18 cellular contexts compared by ENCODE assay signal in the genomic region with DNA sequence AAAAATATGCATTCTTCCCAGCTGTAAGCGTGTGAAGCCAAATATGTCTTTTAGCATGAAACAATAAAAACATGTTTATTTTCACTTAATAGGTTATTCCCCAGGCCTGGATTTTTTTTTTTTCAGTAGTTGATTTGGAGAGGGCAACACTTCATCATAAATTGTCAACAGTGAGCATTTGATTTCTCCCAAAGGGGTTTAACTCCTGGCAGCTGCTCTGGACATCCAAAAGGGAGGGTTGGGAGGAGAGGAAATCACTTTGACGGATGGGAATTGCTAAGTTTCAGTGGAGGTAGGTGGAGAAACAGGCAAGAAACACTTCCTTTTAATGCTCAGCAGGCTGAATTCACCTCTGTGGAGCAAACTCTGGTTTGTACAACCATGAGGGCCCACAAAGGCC. TPM values are rescaled to one million over a fixed set of nuclear protein-coding genes. Genes with fewer than 3 reads are reported as not detected.
DNase-seq lines count a peak whose midpoint lies in the region; ATAC-seq and TF ChIP-seq lines count a peak whose summit lies in the region.
"Had no signal": no experiment of that assay in that cellular context is flagged by ENCODE, and none has a peak within 500 bp of the region (broad histone marks: within the 10 kb centered on the region; RNA-seq: fewer than 3 reads in every experiment).

No MANE protein-coding gene starts in this region.

- H3K4ac ChIP-seq in mesenchymal stem cell (ENCODE audit: low read depth in 1 of 2, low read length in 2 of 2), result no peak overlapping the region

- H2BK120ac ChIP-seq in mesenchymal stem cell (ENCODE audit: low read depth, low read length), result no peak overlapping the region

- no peak overlapping the region for H3K4me2 ChIP-seq in mesenchymal stem cell (ENCODE audit: low read length, poor library complexity, severe bottlenecking)

- H3K27me3 Mint-ChIP-seq in endodermal cell (ENCODE audit: insufficient read depth) (no peaks in the 10 kb centered on the region), progenitor cell of endocrine pancreas (peaks cover 4% of the 10 kb centered on the region)
- H3K27me3 Mint-ChIP-seq: IgD-negative memory B cell had no signal

- 75 to 94% methylated on average over 1 to 2 of the region's 2 CpGs for whole genome bisulfite sequencing in endodermal cell (ENCODE audit: insufficient coverage in 1 of 2, insufficient read length in 1 of 2), 2 experiments
- WGBS in mesenchymal stem cell, result 36% methylated on average over 1 of the region's 2 CpGs

- TF ChIP-seq CTCF in endodermal cell (conservative IDR thresholded peaks at IDR 0.05) (no peak), progenitor cell of endocrine pancreas (IDR thresholded peaks at IDR 0.05; ENCODE audit: unreplicated experiment) (no peak), omental fat pad (IDR thresholded peaks at IDR 0.05) (no peak)

- H3K4me1 Mint-ChIP-seq in endodermal cell (peaks cover 12% of the 10 kb centered on the region), progenitor cell of endocrine pancreas (ENCODE audit: low read depth) (no peaks in the 10 kb centered on the region)

- H3K9ac ChIP-seq in endodermal cell (ENCODE audit: extremely low read depth, low read length, poor library complexity, severe bottlenecking), result no peak overlapping the region
- H3K9ac ChIP-seq in mesenchymal stem cell (ENCODE audit: low read length), result no peak overlapping the region

- no peaks in the 10 kb centered on the region for H3K36me3 ChIP-seq in endodermal cell (ENCODE audit: control insufficient read depth, insufficient read depth, low read length)
- no peaks in the 10 kb centered on the region for H3K36me3 ChIP-seq in mesenchymal stem cell (ENCODE audit: control insufficient read depth in 1 of 2, insufficient read depth in 2 of 2, low read depth in 1 of 2, low read length in 2 of 2)

- H3K27ac ChIP-seq in endodermal cell (ENCODE audit: low read depth, low read length) (no peak overlapping the region), mesenchymal stem cell (ENCODE audit: low read length, poor library complexity, severe bottlenecking) (no peak overlapping the region)
- H3K27ac ChIP-seq: SK-N-MC had no signal

- no peak overlapping the region for H4K91ac ChIP-seq in mesenchymal stem cell (ENCODE audit: low read length)

- H3K9me3 ChIP-seq in endodermal cell (ENCODE audit: control insufficient read depth, low read length), result no peaks in the 10 kb centered on the region
- H3K9me3 ChIP-seq in mesenchymal stem cell (ENCODE audit: control insufficient read depth, low read length), result no peaks in the 10 kb centered on the region

- no peak overlapping the region for H2AK5ac ChIP-seq in mesenchymal stem cell (ENCODE audit: low read length, severe bottlenecking)

- H3K4me1 ChIP-seq in endodermal cell (ENCODE audit: control insufficient read depth, insufficient read depth, low read length) (no peaks in the 10 kb centered on the region), mesenchymal stem cell (ENCODE audit: control insufficient read depth, insufficient read depth, low read depth, low read length) (no peaks in the 10 kb centered on the region)

- no peak overlapping the region for H2BK15ac ChIP-seq in mesenchymal stem cell (ENCODE audit: low read depth, poor library complexity, severe bottlenecking)

- no peak overlapping the region for H3K18ac ChIP-seq in mesenchymal stem cell (ENCODE audit: low read depth in 1 of 2, low read length in 2 of 2)

- H3K27me3 ChIP-seq in endodermal cell (ENCODE audit: control insufficient read depth, insufficient read depth, low read length, poor library complexity, severe bottlenecking) (no peaks in the 10 kb centered on the region), mesenchymal stem cell (ENCODE audit: control insufficient read depth in 1 of 2, insufficient read depth in 1 of 2, low read length in 2 of 2) (no peaks in the 10 kb centered on the region)

- H2BK12ac ChIP-seq in mesenchymal stem cell (ENCODE audit: low read length in 2 of 2), result no peak overlapping the region

- DNase-seq in NCI-H82 (lab: John Stamatoyannopoulos, UW) (peak; percentile 13), NCI-H82 treated with DMSO at 0.1 percent for 48 hours (lab: John Stamatoyannopoulos, UW; ENCODE audit: unreplicated experiment) (no peak), NCI-H1694 treated with DMSO at 0.1 percent for 48 hours (lab: John Stamatoyannopoulos, UW) (peak; percentile 12), endodermal cell (peak; percentile 35), progenitor cell of endocrine pancreas (ENCODE audit: low spot score, unreplicated experiment) (no peak), COR-L47 (lab: John Stamatoyannopoulos, UW) (no peak), omental fat pad (ENCODE audit: low spot score) (no peak), mesenchymal stem cell (no peak)
- DNase-seq: AML-193; CD4-positive, CD25-positive, alpha-beta regulatory T cell; DND-41; GF-D8; HFFc6; NCI-H526 had no signal

- no peak for ATAC-seq in omental fat pad (ENCODE audit: low FRiP score)

- H3K79me1 ChIP-seq in mesenchymal stem cell (replicated peaks; ENCODE audit: low read length, poor library complexity, severe bottlenecking), result no peaks in the 10 kb centered on the region

- H3K36me3 Mint-ChIP-seq in endodermal cell (ENCODE audit: low read depth), result no peaks in the 10 kb centered on the region
- H3K36me3 Mint-ChIP-seq in progenitor cell of endocrine pancreas (ENCODE audit: insufficient read depth), result no peaks in the 10 kb centered on the region
- H3K36me3 Mint-ChIP-seq: CD4-positive, CD25-positive, alpha-beta regulatory T cell; IgD-negative memory B cell had no signal

- no peaks in the 10 kb centered on the region for H3K9me3 Mint-ChIP-seq in endodermal cell
- H3K9me3 Mint-ChIP-seq in progenitor cell of endocrine pancreas (ENCODE audit: low read depth), result peaks cover 2% of the 10 kb centered on the region
- H3K9me3 Mint-ChIP-seq: HFFc6, IgD-negative memory B cell had no signal

- H2BK5ac ChIP-seq in mesenchymal stem cell (ENCODE audit: low read depth, low read length, poor library complexity, severe bottlenecking), result no peak overlapping the region

- no peak overlapping the region for H3K23ac ChIP-seq in mesenchymal stem cell (ENCODE audit: low read length in 2 of 2)

- H3K4me3 ChIP-seq in endodermal cell (ENCODE audit: low read length), result no peak overlapping the region
- H3K4me3 ChIP-seq in mesenchymal stem cell (ENCODE audit: insufficient read depth in 1 of 2, low read depth in 1 of 2, low read length in 2 of 2), result no peak overlapping the region
- H3K4me3 ChIP-seq: SK-N-MC had no signal

- no peak overlapping the region for H3K14ac ChIP-seq in mesenchymal stem cell (ENCODE audit: low read length in 2 of 2)

- H3K4me3 Mint-ChIP-seq in endodermal cell (no peak overlapping the region), progenitor cell of endocrine pancreas (ENCODE audit: low read depth) (no peak overlapping the region)
- H3K4me3 Mint-ChIP-seq: CD4-positive, CD25-positive, alpha-beta regulatory T cell; HFFc6; IgD-negative memory B cell had no signal

- H4K8ac ChIP-seq in mesenchymal stem cell (ENCODE audit: low read length), result no peak overlapping the region

- no peak overlapping the region for H2AFZ ChIP-seq in mesenchymal stem cell (ENCODE audit: low read depth, low read length)

- H3K27ac Mint-ChIP-seq in endodermal cell, result no peak overlapping the region
- peak overlapping the region; percentile 4 for H3K27ac Mint-ChIP-seq in progenitor cell of endocrine pancreas
- H3K27ac Mint-ChIP-seq: CD4-positive, CD25-positive, alpha-beta regulatory T cell; HFFc6; IgD-negative memory B cell had no signal

RNA-seq across cellular contexts. Expression of a gene that starts 23.7 kb away (rescaled TPM):
- total RNA-seq in endodermal cell (1 to 10 TPM in 1 of 2 donors, under 1 TPM in 1; 1.00 to 1.5 TPM), progenitor cell of endocrine pancreas (1.5 and 2.0 TPM in 2 replicates), omental fat pad (not detected)
- polyA plus RNA-seq in endodermal cell (2013, experiment 1 of 2), result 0.82 TPM
- not detected for polyA plus RNA-seq in endodermal cell (2013, experiment 2 of 2)
- 0.08 TPM for polyA plus RNA-seq in mesenchymal stem cell (2013, experiment 1 of 2)
- polyA plus RNA-seq in mesenchymal stem cell (2013, experiment 2 of 2), result 0.07 TPM
- total RNA-seq: H4, HT1080 had no signal
- polyA plus RNA-seq: CD4-positive, CD25-positive, alpha-beta regulatory T cell; IgD-negative memory B cell had no signal

Comparison
In these comparisons a context has a peak if more than half of its experiments do, and no peak if none do; other contexts are left out.
1. DNase-seq: peak in NCI-H82 (single experiment), NCI-H1694 treated with DMSO at 0.1 percent for 48 hours (single experiment) and endodermal cell (single experiment); none in NCI-H82 treated with DMSO at 0.1 percent for 48 hours (single experiment), progenitor cell of endocrine pancreas (single experiment), COR-L47 (single experiment), omental fat pad (single experiment) and mesenchymal stem cell (single experiment).